In genomic region chr3:88057650-88058321, GRCh38 we compare ENCODE assay signal across 8 cellular contexts. TPM values are rescaled to one million over a fixed set of nuclear protein-coding genes. Genes with fewer than 3 reads are reported as not detected.
DNase-seq lines count a peak whose midpoint lies in the region; ATAC-seq and TF ChIP-seq lines count a peak whose summit lies in the region.

No MANE protein-coding gene starts in this region.

- TF ChIP-seq CTCF in cardiac muscle cell (IDR thresholded peaks at IDR 0.05; ENCODE audit: low read depth, low read length), result peak; percentile 25

- no peaks in the 10 kb centered on the region for H3K9me3 Mint-ChIP-seq in T-helper 2 cell treated with Interferon-gamma antibody and Interleukin-4, amounts not matched to agents 5 μg/mL and 100 μg/mL, for 36 hours

- H3K27me3 ChIP-seq in cardiac muscle cell, result no peaks in the 10 kb centered on the region

- H3K4me3 ChIP-seq in cardiac muscle cell, result peak overlapping the region; percentile 97

- DNase-seq in cardiac muscle cell (ENCODE audit: low read depth in 1 of 2, low spot score in 1 of 2) (peak; percentile 8 to 54), cardiac septum (ENCODE audit: low spot score) (no peak), fibroblast of peridontal ligament (ENCODE audit: extremely low read depth) (peak; percentile 54), putamen (ENCODE audit: low spot score) (peak; percentile 13)
- no peak for DNase-seq in T-helper 2 cell treated with Interferon-gamma antibody and Interleukin-4, amounts not matched to agents 5 μg/mL and 100 μg/mL, for 36 hours (ENCODE audit: low spot score)

- no peaks in the 10 kb centered on the region for H3K9me3 ChIP-seq in cardiac muscle cell (ENCODE audit: low read depth)

- peak overlapping the region; percentile 98 for H3K27ac ChIP-seq in cardiac muscle cell

- peak overlapping the region; percentile 80 for H3K27ac Mint-ChIP-seq in T-helper 2 cell treated with Interferon-gamma antibody and Interleukin-4, amounts not matched to agents 5 μg/mL and 100 μg/mL, for 36 hours

- ATAC-seq in GM21786 (IDR thresholded peaks at IDR 0.05; ENCODE audit: unreplicated experiment), result no peak
- ATAC-seq in GM19351 (IDR thresholded peaks at IDR 0.05; ENCODE audit: unreplicated experiment), result no peak
- ATAC-seq in HG03469 (IDR thresholded peaks at IDR 0.05; ENCODE audit: unreplicated experiment), result no peak

- intact Hi-C loops in cardiac septum (cut with DNase I), result loop anchor here (2.0 kb wide), 2 partner anchors 47 to 91 kb away; partner anchors contain the start of gene C3orf38

- H3K4me1 ChIP-seq in cardiac muscle cell (ENCODE audit: low read depth), result peaks cover 26% of the 10 kb centered on the region

- peaks cover 42% of the 10 kb centered on the region for H3K4me1 Mint-ChIP-seq in T-helper 2 cell treated with Interferon-gamma antibody and Interleukin-4, amounts not matched to agents 5 μg/mL and 100 μg/mL, for 36 hours (ENCODE audit: low read depth)

- peak overlapping the region; percentile 98 for H3K4me3 Mint-ChIP-seq in T-helper 2 cell treated with Interferon-gamma antibody and Interleukin-4, amounts not matched to agents 5 μg/mL and 100 μg/mL, for 36 hours

- peaks cover 42% of the 10 kb centered on the region for H3K36me3 Mint-ChIP-seq in T-helper 2 cell treated with Interferon-gamma antibody and Interleukin-4, amounts not matched to agents 5 μg/mL and 100 μg/mL, for 36 hours (ENCODE audit: low read depth)

- peaks cover 15% of the 10 kb centered on the region for H3K36me3 ChIP-seq in cardiac muscle cell

- no peaks in the 10 kb centered on the region for H3K27me3 Mint-ChIP-seq in T-helper 2 cell treated with Interferon-gamma antibody and Interleukin-4, amounts not matched to agents 5 μg/mL and 100 μg/mL, for 36 hours (ENCODE audit: low read depth)

RNA-seq across cellular contexts. Expression of gene CGGBP1, which starts 1.0 kb away (rescaled TPM):
- total RNA-seq in cardiac muscle cell (36.8 and 46.7 TPM in 2 replicates), cardiac septum (48.5 TPM)
- polyA plus RNA-seq in cardiac muscle cell, result 46.8 and 63.8 TPM in 2 replicates

RNA-seq across cellular contexts. Expression of gene ZNF654, which starts 1.3 kb away (rescaled TPM):
- 12.0 TPM in 2 replicates for total RNA-seq in cardiac muscle cell
- polyA plus RNA-seq in cardiac muscle cell, result 13.1 and 13.6 TPM in 2 replicates
- total RNA-seq in cardiac septum, result 14.7 TPM

Comparison
In these comparisons a context has a peak if more than half of its experiments do, and no peak if none do; other contexts are left out.
1. DNase-seq: peak in cardiac muscle cell (2 of 2), fibroblast of peridontal ligament (single experiment) and putamen (single experiment); none in cardiac septum (single experiment) and T-helper 2 cell treated with Interferon-gamma antibody and Interleukin-4, amounts not matched to agents 5 μg/mL and 100 μg/mL, for 36 hours (single experiment).